Comparison of ENCODE assay signal across 8 cellular contexts in the genomic region with DNA sequence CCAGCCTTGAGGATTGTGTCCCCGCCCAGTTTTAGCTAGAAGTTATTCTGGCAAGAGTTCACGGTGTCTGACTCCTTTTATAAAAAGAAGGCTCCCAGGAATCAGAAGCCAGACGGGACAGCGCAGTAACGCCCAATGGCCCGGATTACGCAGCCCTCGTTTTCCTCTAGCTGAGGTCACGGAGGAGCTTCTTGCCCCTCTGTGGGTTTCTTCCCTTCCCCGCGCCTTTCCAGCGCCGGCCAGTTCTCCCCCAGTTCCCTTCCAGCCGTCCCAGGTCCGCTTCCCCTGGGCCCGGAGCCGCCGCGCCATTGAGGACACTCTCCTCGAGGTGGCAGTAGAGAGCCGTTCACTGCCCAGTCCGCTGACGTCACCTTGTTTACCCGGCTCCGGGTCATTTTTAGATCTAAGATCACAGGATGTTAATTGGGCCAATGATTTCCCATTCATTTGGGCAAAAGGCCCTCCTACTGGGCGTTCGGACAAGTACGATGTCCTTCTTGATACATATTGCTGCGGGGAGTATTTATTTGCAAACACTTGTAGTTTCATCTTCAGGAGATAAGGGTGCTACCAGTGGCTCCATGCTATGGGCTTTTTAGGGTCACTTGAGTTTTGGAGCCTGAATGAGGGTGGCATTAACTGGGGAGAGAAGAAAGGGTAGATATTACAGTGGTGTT.
A peak's percentile ranks its signal among the peaks of the same experiment; 100 is the strongest.
DNase-seq lines count a peak whose midpoint lies in the region; ATAC-seq, FAIRE-seq and TF ChIP-seq lines count a peak whose summit lies in the region.

No MANE protein-coding gene starts in this region.

- peak overlapping the region; percentile 90 for H3K27ac Mint-ChIP-seq in activated T-helper 17 cell treated with anti-CD3 and anti-CD28 coated beads, Interleukin-2, amount 50 U/mL, for 72 hours
- peak overlapping the region; percentile 85 to 97 (median 96) for H3K27ac Mint-ChIP-seq in naive thymus-derived CD8-positive, alpha-beta T cell
- H3K27ac Mint-ChIP-seq in stimulated activated effector memory CD8-positive, alpha-beta T cell treated with anti-CD3 and anti-CD28 coated beads, Interleukin-12 subunit alpha, Interleukin-12 subunit beta, amount 100 ng/mL, for 72 hours: peak overlapping the region; percentile 77

- DNase-seq in D721Med (ENCODE audit: insufficient read length, low spot score) (peak; percentile 49), Kasumi-1 (lab: John Stamatoyannopoulos, UW) (peak; percentile 75 to 88), RKO (ENCODE audit: low spot score) (peak; percentile 80), fibroblast of mammary gland (ENCODE audit: low read depth) (peak; percentile 85)
- peak; percentile 58 to 90 (median 80) for DNase-seq in naive thymus-derived CD8-positive, alpha-beta T cell
- DNase-seq in stimulated activated effector memory CD8-positive, alpha-beta T cell treated with anti-CD3 and anti-CD28 coated beads, Interleukin-12 subunit alpha, Interleukin-12 subunit beta, amount 100 ng/mL, for 72 hours (ENCODE audit: low spot score in 2 of 2): peak; percentile 89 to 93

- peak overlapping the region; percentile 72 for H3K4me3 Mint-ChIP-seq in activated T-helper 17 cell treated with anti-CD3 and anti-CD28 coated beads, Interleukin-2, amount 50 U/mL, for 72 hours
- H3K4me3 Mint-ChIP-seq in naive thymus-derived CD8-positive, alpha-beta T cell: peak overlapping the region; percentile 75 to 92 (median 90)
- peak overlapping the region; percentile 47 for H3K4me3 Mint-ChIP-seq in stimulated activated effector memory CD8-positive, alpha-beta T cell treated with anti-CD3 and anti-CD28 coated beads, Interleukin-12 subunit alpha, Interleukin-12 subunit beta, amount 100 ng/mL, for 72 hours

- TF ChIP-seq CTCF in D721Med (IDR thresholded peaks at IDR 0.05; ENCODE audit: insufficient read depth, missing control alignments) (peak; percentile 83), fibroblast of mammary gland (conservative IDR thresholded peaks at IDR 0.05; ENCODE audit: control insufficient read depth, insufficient read depth, low read depth, low read length) (peak; percentile 86)

- FAIRE-seq in D721Med (lab: Jason Lieb, UNC): no peak

- H3K27me3 Mint-ChIP-seq in activated T-helper 17 cell treated with anti-CD3 and anti-CD28 coated beads, Interleukin-2, amount 50 U/mL, for 72 hours: no peaks in the 10 kb centered on the region
- no peaks in the 10 kb centered on the region for H3K27me3 Mint-ChIP-seq in naive thymus-derived CD8-positive, alpha-beta T cell

- H3K9me3 Mint-ChIP-seq in activated T-helper 17 cell treated with anti-CD3 and anti-CD28 coated beads, Interleukin-2, amount 50 U/mL, for 72 hours: no peaks in the 10 kb centered on the region
- H3K9me3 Mint-ChIP-seq in naive thymus-derived CD8-positive, alpha-beta T cell: no peaks in the 10 kb centered on the region
- H3K9me3 Mint-ChIP-seq in stimulated activated effector memory CD8-positive, alpha-beta T cell treated with anti-CD3 and anti-CD28 coated beads, Interleukin-12 subunit alpha, Interleukin-12 subunit beta, amount 100 ng/mL, for 72 hours: no peaks in the 10 kb centered on the region

- peaks cover 6% of the 10 kb centered on the region for H3K4me1 Mint-ChIP-seq in activated T-helper 17 cell treated with anti-CD3 and anti-CD28 coated beads, Interleukin-2, amount 50 U/mL, for 72 hours
- H3K4me1 Mint-ChIP-seq in naive thymus-derived CD8-positive, alpha-beta T cell: peaks cover 9 to 24% (median 18%) of the 10 kb centered on the region in 4 donors
- H3K4me1 Mint-ChIP-seq in stimulated activated effector memory CD8-positive, alpha-beta T cell treated with anti-CD3 and anti-CD28 coated beads, Interleukin-12 subunit alpha, Interleukin-12 subunit beta, amount 100 ng/mL, for 72 hours: peaks cover 21% of the 10 kb centered on the region

- peak; percentile 56 for ATAC-seq in GM21576 (IDR thresholded peaks at IDR 0.05; ENCODE audit: unreplicated experiment)
- peak; percentile 91 for ATAC-seq in activated T-helper 17 cell treated with anti-CD3 and anti-CD28 coated beads, Interleukin-2, amount 50 U/mL, for 72 hours (replicated peaks)
- ATAC-seq in naive thymus-derived CD8-positive, alpha-beta T cell: peak; percentile 93 to 96
- ATAC-seq in stimulated activated effector memory CD8-positive, alpha-beta T cell treated with anti-CD3 and anti-CD28 coated beads, Interleukin-12 subunit alpha, Interleukin-12 subunit beta, amount 100 ng/mL, for 72 hours: peak; percentile 78

- POLR2A ChIA-PET in naive thymus-derived CD8-positive, alpha-beta T cell (lab: Charles Lee): interaction anchor here (0.6 to 2.9 kb wide), 4 partner anchors 33 to 150 kb away, joined by 3 to 9 read pairs (median 4); partner anchors contain the start of gene PPM1B

- no peaks in the 10 kb centered on the region for H3K36me3 Mint-ChIP-seq in activated T-helper 17 cell treated with anti-CD3 and anti-CD28 coated beads, Interleukin-2, amount 50 U/mL, for 72 hours (ENCODE audit: low read depth)
- no peaks in the 10 kb centered on the region for H3K36me3 Mint-ChIP-seq in naive thymus-derived CD8-positive, alpha-beta T cell
- H3K36me3 Mint-ChIP-seq in stimulated activated effector memory CD8-positive, alpha-beta T cell treated with anti-CD3 and anti-CD28 coated beads, Interleukin-12 subunit alpha, Interleukin-12 subunit beta, amount 100 ng/mL, for 72 hours: no peaks in the 10 kb centered on the region

- peak overlapping the region; percentile 39 for H3K4me3 ChIP-seq in fibroblast of mammary gland (ENCODE audit: control insufficient read depth, low read depth, low read length)

Comparison
In these comparisons a context has a peak if more than half of its experiments do, and no peak if none do; other contexts are left out.
1. Peak in every context shown above with its lines: DNase-seq, ATAC-seq and H3K4me3 ChIP-seq.